32 cellular contexts compared by ENCODE assay signal in the genomic region with DNA sequence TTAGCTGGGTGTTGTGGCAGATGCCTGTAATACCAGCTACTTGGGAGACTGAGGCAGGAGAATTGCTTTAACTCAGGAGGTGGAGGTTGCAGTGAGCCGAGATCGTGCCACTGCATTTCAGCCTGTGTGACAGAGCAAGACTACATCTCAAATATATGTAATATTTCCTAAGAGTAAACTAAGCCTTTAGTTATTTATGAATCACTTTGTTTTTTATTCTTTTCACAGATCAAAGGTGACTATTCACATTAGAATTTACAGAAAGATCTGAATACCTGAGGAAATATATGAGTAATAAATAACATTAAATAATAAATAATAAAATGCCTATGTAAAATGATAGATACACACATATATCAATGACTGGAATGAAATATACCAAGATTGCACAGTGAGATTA.
"Had no signal": no experiment of that assay in that cellular context is flagged by ENCODE, and none has a peak within 500 bp of the region (broad histone marks: within the 10 kb centered on the region; RNA-seq: fewer than 3 reads in every experiment).

No MANE protein-coding gene starts in this region.

- H3K4me1 ChIP-seq: body of pancreas, breast epithelium, Peyer's patch had no signal

- H3K27ac ChIP-seq: body of pancreas, breast epithelium, Peyer's patch, VCaP had no signal

- H3K4me3 ChIP-seq: body of pancreas, breast epithelium, Peyer's patch had no signal

- DNase-seq: activated CD4-positive, alpha-beta T cell treated with anti-CD3 and anti-CD28 coated beads for 1 hour; activated CD4-positive, alpha-beta T cell treated with anti-CD3 and anti-CD28 coated beads for 48 hours; activated CD4-positive, CD25-positive, alpha-beta regulatory T cell; activated CD8-positive, alpha-beta T cell treated with anti-CD3 and anti-CD28 coated beads, Interleukin-2, amount 10 ng/mL, durations not matched to agents 7 days and 5 days; activated gamma-delta T cell; activated naive CD4-positive, alpha-beta T cell treated with Interleukin-2 at 50 U/mL for 16 hours; activated naive CD8-positive, alpha-beta T cell treated with anti-CD3 and anti-CD28 coated beads, Interleukin-2, amount 10 ng/mL, durations not matched to agents 7 days and 5 days; activated T-cell treated with anti-CD3 and anti-CD28 coated beads, Interleukin-2, amount 50 U/mL, for 24 hours; body of pancreas; central memory CD4-positive, alpha-beta T cell; Karpas-422; KBM-7; MM.1S; MV-4-11; NCI-H1092; NCI-H1436 treated with DMSO at 0.1 percent for 48 hours; NCI-H1694 treated with DMSO at 0.1 percent for 48 hours; NCI-H2029; NCI-H510A; NCI-H526; NCI-H748 treated with DMSO at 0.1 percent for 48 hours; NK-92 treated with Interleukin-12 subunit alpha and Interleukin-12 subunit beta, amount 100 ng/mL, for 24 hours; PC-3; Peyer's patch; Right ventricle myocardium superior; RPMI8226; SW 1271; T-helper 1 cell; T-helper 2 cell; T-helper 9 cell had no signal

- H3K27me3 ChIP-seq: body of pancreas, breast epithelium, Peyer's patch had no signal

- ATAC-seq: activated CD8-positive, alpha-beta T cell treated with anti-CD3 and anti-CD28 coated beads, Interleukin-2, amount 10 ng/mL, durations not matched to agents 7 days and 5 days; body of pancreas; PC-3 had no signal

- H3K9me3 ChIP-seq: body of pancreas, breast epithelium, Peyer's patch had no signal

- H3K36me3 ChIP-seq: breast epithelium, Peyer's patch had no signal
